Comparison of ENCODE assay signal across 22 cellular contexts in the genomic region with DNA sequence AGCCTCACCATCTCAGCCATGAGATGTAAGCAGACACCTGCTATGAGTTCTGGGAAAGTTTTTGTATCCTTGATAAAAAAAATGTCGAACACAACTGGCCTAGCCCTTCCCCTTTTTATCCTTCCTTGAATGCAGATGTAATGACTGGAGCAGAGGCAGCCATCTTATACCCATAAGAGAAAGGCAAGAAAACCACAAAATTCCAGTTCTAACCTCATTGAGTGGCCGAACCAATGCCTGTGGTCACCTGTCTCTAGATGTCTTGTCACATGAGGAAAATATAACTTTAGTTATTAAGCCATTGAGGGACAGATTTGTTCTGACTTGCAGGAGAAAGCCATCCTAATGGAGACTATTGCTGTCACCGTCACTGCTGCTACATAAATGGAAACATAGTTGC.
"Had no signal": no experiment of that assay in that cellular context is flagged by ENCODE, and none has a peak within 500 bp of the region (broad histone marks: within the 10 kb centered on the region; RNA-seq: fewer than 3 reads in every experiment).

No MANE protein-coding gene starts in this region.

- H3K4me1 ChIP-seq: testis, tibial nerve, vagina had no signal

- H3K36me3 ChIP-seq: heart left ventricle, tibial nerve, upper lobe of right lung, vagina had no signal

- H3K27me3 ChIP-seq: foreskin keratinocyte, testis, upper lobe of right lung, vagina had no signal

- H3K4me3 Mint-ChIP-seq: endodermal cell; natural killer cell; neural crest cell; stimulated activated naive B cell treated with anti-CD40 and anti-IgM and Interleukin-4, amounts not matched to agents 10 μg/mL and 1 μg/mL and 100 μg/mL, for 72 hours; stimulated activated naive CD8-positive, alpha-beta T cell treated with anti-CD3 and anti-CD28 coated beads, Interleukin-15, amount 100 ng/mL, for 72 hours had no signal

- H3K4me1 Mint-ChIP-seq: natural killer cell; stimulated activated naive CD8-positive, alpha-beta T cell treated with anti-CD3 and anti-CD28 coated beads, Interleukin-15, amount 100 ng/mL, for 72 hours had no signal

- H3K27me3 Mint-ChIP-seq: stimulated activated naive CD8-positive, alpha-beta T cell treated with anti-CD3 and anti-CD28 coated beads, Interleukin-15, amount 100 ng/mL, for 72 hours had no signal

- ATAC-seq: foreskin keratinocyte; heart left ventricle; natural killer cell; right cardiac atrium; stimulated activated naive B cell treated with anti-CD40 and anti-IgM and Interleukin-4, amounts not matched to agents 10 μg/mL and 1 μg/mL and 100 μg/mL, for 72 hours; stimulated activated naive CD8-positive, alpha-beta T cell treated with anti-CD3 and anti-CD28 coated beads, Interleukin-15, amount 100 ng/mL, for 72 hours; upper lobe of right lung had no signal

- H3K36me3 Mint-ChIP-seq: natural killer cell had no signal

- FAIRE-seq: endothelial cell of umbilical vein, islet of Langerhans had no signal

- H3K9me3 ChIP-seq: testis, upper lobe of right lung, vagina had no signal

- DNase-seq: effector CD4-positive, alpha-beta T cell; endodermal cell; erythroblast; foreskin keratinocyte; hippocampal formation; kidney glomerular epithelial cell; mammary epithelial cell; natural killer cell; right cardiac atrium; stimulated activated CD4-positive, alpha-beta T cell treated with anti-CD3 and anti-CD28 coated beads, Interleukin-2, amount 100 ng/mL, for 24 hours; stimulated activated CD4-positive, alpha-beta T cell treated with anti-CD3 and anti-CD28 coated beads, Interleukin-4, amount 100 ng/mL, for 4 hours; stimulated activated naive B cell treated with anti-CD40 and anti-IgM and Interleukin-4, amounts not matched to agents 10 μg/mL and 1 μg/mL and 100 μg/mL, for 72 hours; stimulated activated naive CD8-positive, alpha-beta T cell treated with anti-CD3 and anti-CD28 coated beads, Interleukin-15, amount 100 ng/mL, for 72 hours; testis; upper lobe of right lung had no signal

- H3K27ac Mint-ChIP-seq: endodermal cell; natural killer cell; stimulated activated naive B cell treated with anti-CD40 and anti-IgM and Interleukin-4, amounts not matched to agents 10 μg/mL and 1 μg/mL and 100 μg/mL, for 72 hours had no signal

- H3K27ac ChIP-seq: coronary artery, foreskin keratinocyte, heart left ventricle, testis, tibial nerve, upper lobe of right lung, vagina had no signal

- H3K4me3 ChIP-seq: coronary artery, heart left ventricle, testis, tibial nerve, upper lobe of right lung, vagina had no signal
